25 cellular contexts compared by ENCODE assay signal in the genomic region with DNA sequence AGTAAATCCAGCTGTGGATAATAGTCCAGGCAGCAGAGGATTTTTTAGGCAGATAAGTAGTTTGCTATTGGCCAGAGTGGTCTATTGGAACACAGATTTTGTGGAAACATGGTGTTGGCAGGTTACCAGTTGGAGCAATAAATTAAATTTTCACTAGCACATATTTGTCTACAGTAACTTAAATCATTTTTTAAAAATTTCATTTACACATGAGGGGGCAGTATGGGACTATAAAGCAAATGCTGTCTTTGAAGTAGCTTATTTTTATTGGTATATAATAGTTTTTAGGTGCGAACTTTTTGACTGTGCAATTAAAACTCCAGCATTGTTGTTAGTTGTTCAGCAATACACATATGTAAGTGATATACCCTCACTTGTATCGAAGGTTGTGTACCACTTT.
DNase-seq lines count a peak whose midpoint lies in the region; ATAC-seq and TF ChIP-seq lines count a peak whose summit lies in the region.
"Had no signal": no experiment of that assay in that cellular context is flagged by ENCODE, and none has a peak within 500 bp of the region (broad histone marks: within the 10 kb centered on the region; RNA-seq: fewer than 3 reads in every experiment).

No MANE protein-coding gene starts in this region.

- H3K4me1 ChIP-seq in mesendoderm (ENCODE audit: control insufficient read depth, low read depth, low read length), result peaks cover 2% of the 10 kb centered on the region

- no peak overlapping the region for H3K4me2 ChIP-seq in mesendoderm (ENCODE audit: low read length)

- no peak overlapping the region for H3K27ac Mint-ChIP-seq in HFFc6
- H3K27ac Mint-ChIP-seq: WTC11 had no signal

- no peak overlapping the region for H3K9ac ChIP-seq in mesendoderm (ENCODE audit: low read length)

- peaks cover 28% of the 10 kb centered on the region for H3K4me1 Mint-ChIP-seq in HFFc6 (ENCODE audit: low read depth)

- no peaks in the 10 kb centered on the region for H3K36me3 ChIP-seq in mesendoderm (ENCODE audit: control insufficient read depth, insufficient read depth, low read length)
- H3K36me3 ChIP-seq: right lobe of liver had no signal

- DNase-seq in HFFc6, result no peak
- DNase-seq in central memory CD4-positive, alpha-beta T cell, result peak; percentile 9
- DNase-seq in mesendoderm, result no peak
- DNase-seq: activated CD4-positive, alpha-beta T cell treated with anti-CD3 and anti-CD28 coated beads, Interleukin-2, amount 50 U/mL, for 1 hour; activated naive CD4-positive, alpha-beta T cell treated with anti-CD3 and anti-CD28 coated beads, Interleukin-2, amount 50 U/mL, for 16 hours; amygdala; DND-41; hypothalamus; mucosa of descending colon; NCI-H1092; NCI-H187 treated with DMSO at 0.1 percent for 48 hours; posterior cingulate gyrus; right lobe of liver; stimulated activated CD4-positive, alpha-beta T cell treated with anti-CD3 and anti-CD28 coated beads, Interleukin-12 subunit alpha, Interleukin-12 subunit beta, amount 100 ng/mL, for 4 hours; stimulated activated CD4-positive, alpha-beta T cell treated with anti-CD3 and anti-CD28 coated beads, Interleukin-4, amount 100 ng/mL, for 4 hours; T-helper 9 cell; testis had no signal

- no peak overlapping the region for H3K4me3 ChIP-seq in mesendoderm (ENCODE audit: low read length)
- H3K4me3 ChIP-seq: mucosa of descending colon, right lobe of liver, testis had no signal

- no peaks in the 10 kb centered on the region for H3K27me3 ChIP-seq in mesendoderm (ENCODE audit: insufficient read depth, low read length, poor library complexity)
- H3K27me3 ChIP-seq: right lobe of liver, testis had no signal

- no peak overlapping the region for H2BK5ac ChIP-seq in mesendoderm (ENCODE audit: low read length)

- no peaks in the 10 kb centered on the region for H3K9me3 Mint-ChIP-seq in HFFc6
- H3K9me3 Mint-ChIP-seq: dendritic cell treated with granulocyte-macrophage colony-stimulating factor and Interleukin-4, amounts not matched to agents 40 ng/mL and 50 ng/mL, for 4 days; neural crest cell; WTC11 had no signal

- peaks cover 2% of the 10 kb centered on the region; the same call in 1 of the 2 replicates for H3K27me3 Mint-ChIP-seq in HFFc6 (ENCODE audit: insufficient read depth)
- H3K27me3 Mint-ChIP-seq: dendritic cell treated with granulocyte-macrophage colony-stimulating factor and Interleukin-4, amounts not matched to agents 40 ng/mL and 50 ng/mL, for 4 days had no signal

- no peak overlapping the region for H3K27ac ChIP-seq in C4-2B
- H3K27ac ChIP-seq in mesendoderm (ENCODE audit: low read depth, low read length), result no peak overlapping the region
- H3K27ac ChIP-seq: testis had no signal

- no peak overlapping the region for H2BK15ac ChIP-seq in mesendoderm (replicated peaks; ENCODE audit: low read depth)

- no peaks in the 10 kb centered on the region for H3K79me1 ChIP-seq in mesendoderm (ENCODE audit: low read length)

- TF ChIP-seq CTCF in C4-2B (conservative IDR thresholded peaks at IDR 0.05) (peak; percentile 19), HFFc6 (IDR thresholded peaks at IDR 0.05) (peak; percentile 18; the same call in 1 of the 2 replicates)

- ATAC-seq in GM18498 (IDR thresholded peaks at IDR 0.05; ENCODE audit: unreplicated experiment) (no peak), GM21786 (IDR thresholded peaks at IDR 0.05; ENCODE audit: unreplicated experiment) (no peak), HG02870 (IDR thresholded peaks at IDR 0.05; ENCODE audit: unreplicated experiment) (no peak)
- ATAC-seq: mucosa of descending colon, right lobe of liver, Right ventricle myocardium inferior, WTC11 had no signal

- H3K18ac ChIP-seq in mesendoderm (ENCODE audit: low read length), result no peak overlapping the region

- WGBS in mesendoderm (ENCODE audit: extremely low coverage, insufficient coverage, low lambda C conversion rate), result no CpG with 5 or more reads among the region's 2 CpGs

- H2AK5ac ChIP-seq in mesendoderm (ENCODE audit: low read length), result no peak overlapping the region

- H3K23ac ChIP-seq in mesendoderm (ENCODE audit: low read length), result no peak overlapping the region

- H3K36me3 Mint-ChIP-seq in HFFc6 (ENCODE audit: low read depth), result peaks cover 6% of the 10 kb centered on the region
- H3K36me3 Mint-ChIP-seq: WTC11 had no signal

- no peak overlapping the region for H2BK120ac ChIP-seq in mesendoderm (ENCODE audit: low read depth, low read length)

- H3K79me2 ChIP-seq in mesendoderm (ENCODE audit: control insufficient read depth, insufficient read depth, low read length), result no peaks in the 10 kb centered on the region

- no peak overlapping the region for H3K4ac ChIP-seq in mesendoderm (ENCODE audit: low read depth, low read length)

- H3K4me3 Mint-ChIP-seq in HFFc6, result no peak overlapping the region
- H3K4me3 Mint-ChIP-seq: dendritic cell treated with granulocyte-macrophage colony-stimulating factor and Interleukin-4, amounts not matched to agents 40 ng/mL and 50 ng/mL, for 4 days; neural crest cell; WTC11 had no signal

- peak overlapping the region; percentile 56 for H4K8ac ChIP-seq in mesendoderm (ENCODE audit: low read depth, low read length)

- H3K56ac ChIP-seq in mesendoderm (ENCODE audit: low read length), result no peak overlapping the region

- no peak overlapping the region for H4K5ac ChIP-seq in mesendoderm (ENCODE audit: low read length)
